1 cellular context compared by ENCODE assay signal in the genomic region with DNA sequence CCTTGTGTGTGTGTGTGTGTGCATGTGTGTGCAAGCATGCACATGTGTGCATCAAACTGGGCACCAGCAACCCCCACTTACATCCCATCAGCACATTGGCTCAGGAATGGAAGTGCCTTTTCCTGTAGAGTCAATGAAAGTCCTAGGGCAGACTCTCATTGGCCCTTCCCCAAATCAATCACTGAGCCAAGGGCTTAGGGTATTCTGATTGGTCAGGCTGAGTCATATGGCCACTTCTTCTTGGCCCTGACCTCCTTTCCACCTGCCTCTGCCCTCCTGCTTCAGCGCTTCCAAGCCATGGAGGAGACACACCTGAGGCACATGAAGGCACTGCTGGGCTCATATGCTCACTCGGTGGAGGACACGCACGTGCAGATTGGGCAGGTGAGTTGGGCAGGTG.
TF ChIP-seq lines count a peak whose summit lies in the region.

No MANE protein-coding gene starts in this region.

TF ChIP-seq in GM23338, 12 proteins besides CTCF, POLR2A, EP300 and RAD21 (continued from another document):
- no peak for TF ChIP-seq ZNF462 (CRISPR knock-in tag; IDR thresholded peaks at IDR 0.05)
